Comparison of ENCODE assay signal across 8 cellular contexts in the genomic region with DNA sequence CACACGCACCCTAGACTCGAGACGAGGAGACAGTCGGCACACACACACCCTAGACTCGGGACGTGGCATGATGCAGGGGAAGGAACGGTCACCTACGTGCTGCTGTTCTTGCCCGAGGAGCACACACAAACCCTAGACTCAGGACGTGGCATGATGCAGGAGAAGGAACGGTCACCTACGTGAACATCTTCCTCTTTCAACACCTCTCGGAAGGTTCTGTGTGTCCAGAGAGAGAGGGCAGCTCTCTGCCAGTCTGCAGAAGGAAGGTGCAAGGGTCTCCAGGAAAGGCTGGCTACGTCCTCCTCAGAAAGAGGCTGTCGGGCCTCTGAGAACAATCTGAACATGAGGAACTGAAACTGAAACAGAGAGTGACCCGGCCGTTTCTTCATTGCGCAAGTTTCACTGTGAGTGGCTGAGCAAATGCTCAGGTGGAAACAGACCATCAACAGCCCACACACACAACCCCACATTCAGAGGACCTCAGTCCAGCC. TPM values are rescaled to one million over a fixed set of nuclear protein-coding genes. Genes with fewer than 3 reads are reported as not detected.
DNase-seq lines count a peak whose midpoint lies in the region; ATAC-seq and TF ChIP-seq lines count a peak whose summit lies in the region.

No MANE protein-coding gene starts in this region.

- no TSS peak for BruUV-seq in MCF 10A (replicated peaks; lab: Mats Ljungman, UMichigan)

- H3K9me3 Mint-ChIP-seq in MCF 10A (ENCODE audit: unreplicated experiment), result no peaks in the 10 kb centered on the region

- CTCF ChIA-PET in MCF 10A (lab: Yijun Ruan, JAX), result no interaction called here

- H3K36me3 ChIP-seq in breast epithelium, result no peaks in the 10 kb centered on the region

- no peaks in the 10 kb centered on the region for H3K4me1 Mint-ChIP-seq in MCF 10A (ENCODE audit: insufficient read depth, unreplicated experiment)

- H3K9me3 ChIP-seq in breast epithelium, result no peaks in the 10 kb centered on the region

- H3K4me3 ChIP-seq in breast epithelium, result peak overlapping the region; percentile 13 to 37 (median 35)

- intact Hi-C loops in breast epithelium (cut with DNase I; ENCODE audit: low total_unique reads), result no loop called here
- intact Hi-C loops in MCF 10A (cut with micrococcal nuclease), result no loop called here

- no peak overlapping the region for H3K27ac Mint-ChIP-seq in MCF 10A (ENCODE audit: low read depth, unreplicated experiment)

- no peak overlapping the region for H3K4me3 Mint-ChIP-seq in MCF 10A (ENCODE audit: unreplicated experiment)

- no peaks in the 10 kb centered on the region for H3K4me1 ChIP-seq in breast epithelium

- POLR2A ChIA-PET in MCF 10A (lab: Yijun Ruan, JAX), result no interaction called here

- TF ChIP-seq CTCF in breast epithelium (IDR thresholded peaks at IDR 0.05) (no peak), MCF 10A (IDR thresholded peaks at IDR 0.05; ENCODE audit: unreplicated experiment) (no peak)

- H3K27me3 Mint-ChIP-seq in MCF 10A (ENCODE audit: insufficient read depth, unreplicated experiment), result no peaks in the 10 kb centered on the region

- H3K27ac ChIP-seq in breast epithelium, result peak overlapping the region; percentile 68 to 69

- H3K27me3 ChIP-seq in breast epithelium, result no peaks in the 10 kb centered on the region

- TF ChIP-seq POLR2A in breast epithelium (IDR thresholded peaks at IDR 0.05), result no peak

- H3K36me3 Mint-ChIP-seq in MCF 10A (ENCODE audit: insufficient read depth, unreplicated experiment), result peaks cover 54% of the 10 kb centered on the region

- DNase-seq in breast epithelium (ENCODE audit: low spot score in 2 of 2), result peak in 1 of 2 donors; percentile 56
- DNase-seq in MCF 10A (ENCODE audit: unreplicated experiment), result no peak
- DNase-seq in activated CD8-positive, alpha-beta memory T cell treated with anti-CD3 and anti-CD28 coated beads for 24 hours, result peak; percentile 67
- peak; percentile 8 for DNase-seq in kidney tubule cell (ENCODE audit: low spot score)
- DNase-seq in stromal cell of bone marrow (ENCODE audit: low read depth), result peak; percentile 5
- DNase-seq in NCI-H187 (lab: John Stamatoyannopoulos, UW), result no peak
- no peak for DNase-seq in COLO829 (ENCODE audit: low spot score)

- peak; percentile 90 for ATAC-seq in HG03280 (IDR thresholded peaks at IDR 0.05; ENCODE audit: unreplicated experiment)

RNA-seq across cellular contexts. Expression of a gene that starts 43.4 kb away (rescaled TPM):
- total RNA-seq in breast epithelium (10 to 100 TPM; 19.2 to 48.5 (median 31.2) TPM), MCF 10A (2022) (32.7 and 33.6 TPM in 2 replicates)

RNA-seq across cellular contexts. Expression of a gene that starts 44.1 kb away (rescaled TPM):
- total RNA-seq in breast epithelium, result 1 to 10 TPM; 4.8 to 6.6 (median 5.4) TPM
- total RNA-seq in MCF 10A (2022), result 12.0 and 13.2 TPM in 2 replicates

RNA-seq across cellular contexts. Expression of a gene that starts 51.7 kb away (rescaled TPM):
- 1 to 10 TPM in 2 of 3 donors, under 1 TPM in 1; 0.64 to 4.0 (median 3.9) TPM for total RNA-seq in breast epithelium
- total RNA-seq in MCF 10A (2022), result 18.5 and 30.6 TPM in 2 replicates

Comparison
In these comparisons a context has a peak if more than half of its experiments do, and no peak if none do; other contexts are left out.
1. DNase-seq: peak in activated CD8-positive, alpha-beta memory T cell treated with anti-CD3 and anti-CD28 coated beads for 24 hours (single experiment), kidney tubule cell (single experiment) and stromal cell of bone marrow (single experiment); none in MCF 10A (single experiment), NCI-H187 (0 of 2) and COLO829 (single experiment).